14 cellular contexts compared by ENCODE assay signal in genomic region chr3:178393833-178394232, GRCh38.
DNase-seq lines count a peak whose midpoint lies in the region; ATAC-seq, FAIRE-seq and TF ChIP-seq lines count a peak whose summit lies in the region.
"Had no signal": no experiment of that assay in that cellular context is flagged by ENCODE, and none has a peak within 500 bp of the region (broad histone marks: within the 10 kb centered on the region; RNA-seq: fewer than 3 reads in every experiment).

No MANE protein-coding gene starts in this region.

- peak overlapping the region; percentile 24 for H3K4me2 ChIP-seq in astrocyte (ENCODE audit: low read length)

- no peak for TF ChIP-seq CTCF in astrocyte (IDR thresholded peaks at IDR 0.05; ENCODE audit: insufficient read depth, low read depth, low read length)
- no peak for TF ChIP-seq CTCF in foreskin keratinocyte (conservative IDR thresholded peaks at IDR 0.05)
- TF ChIP-seq CTCF in transverse colon (IDR thresholded peaks at IDR 0.05) = no peak

- H4K20me1 ChIP-seq in astrocyte (ENCODE audit: insufficient read depth, low read length) = no peaks in the 10 kb centered on the region

- H3K4me3 ChIP-seq in astrocyte (ENCODE audit: insufficient read depth, low read depth, low read length) = no peak overlapping the region
- no peak overlapping the region for H3K4me3 ChIP-seq in transverse colon
- H3K4me3 ChIP-seq: stomach had no signal

- no peaks in the 10 kb centered on the region for H3K27me3 ChIP-seq in astrocyte (ENCODE audit: insufficient read depth, low read length)
- H3K27me3 ChIP-seq in foreskin keratinocyte = no peaks in the 10 kb centered on the region
- no peaks in the 10 kb centered on the region for H3K27me3 ChIP-seq in transverse colon
- H3K27me3 ChIP-seq: stomach had no signal

- ATAC-seq in foreskin keratinocyte = peak; percentile 71
- ATAC-seq in GM18907 (IDR thresholded peaks at IDR 0.05; ENCODE audit: unreplicated experiment) = no peak

- H3K27ac ChIP-seq in astrocyte (ENCODE audit: low read depth, low read length) (peak overlapping the region; percentile 36), foreskin keratinocyte (no peak overlapping the region), transverse colon (peak overlapping the region in 3 of 4 donors; percentile 17 to 36 (median 34))
- H3K27ac ChIP-seq: stomach had no signal

- H3K4me1 Mint-ChIP-seq in astrocyte (ENCODE audit: low read depth, unreplicated experiment) = peaks cover 2% of the 10 kb centered on the region
- H3K4me1 Mint-ChIP-seq: CD8-positive, alpha-beta memory T cell; central memory CD8-positive, alpha-beta T cell had no signal

- H3K27me3 Mint-ChIP-seq in astrocyte (ENCODE audit: low read depth, unreplicated experiment) = no peaks in the 10 kb centered on the region

- no peak overlapping the region for H2AFZ ChIP-seq in astrocyte (ENCODE audit: low read depth, low read length)

- peak overlapping the region; percentile 15 for H3K27ac Mint-ChIP-seq in astrocyte (ENCODE audit: unreplicated experiment)
- H3K27ac Mint-ChIP-seq: activated T-helper 2 cell treated with anti-CD3 and anti-CD28 coated beads, Interferon-gamma antibody, Interleukin-2, Interleukin-4, amounts not matched to agents 10 μg/mL and 5 μg/mL and 100 μg/mL, durations not matched to agents 14 hours and 24 hours and 36 hours; CD8-positive, alpha-beta memory T cell had no signal

- H3K9me3 Mint-ChIP-seq in astrocyte (ENCODE audit: unreplicated experiment) = no peaks in the 10 kb centered on the region
- H3K9me3 Mint-ChIP-seq: activated T-helper 2 cell treated with anti-CD3 and anti-CD28 coated beads, Interferon-gamma antibody, Interleukin-2, Interleukin-4, amounts not matched to agents 10 μg/mL and 5 μg/mL and 100 μg/mL, durations not matched to agents 14 hours and 24 hours and 36 hours; CD8-positive, alpha-beta memory T cell; central memory CD8-positive, alpha-beta T cell had no signal

- no peak overlapping the region for H3K4me3 Mint-ChIP-seq in astrocyte (ENCODE audit: unreplicated experiment)
- H3K4me3 Mint-ChIP-seq: CD8-positive, alpha-beta memory T cell; central memory CD8-positive, alpha-beta T cell had no signal

- in situ Hi-C loops in transverse colon (cut with MboI; ENCODE audit: low pct_ligation_motif_present in 1 of 4, low pct_unique_long_range_greater_than_20kb in 1 of 4, low sequenced_read_pairs in 3 of 4) = no loop called here

- no peaks in the 10 kb centered on the region for H3K79me2 ChIP-seq in astrocyte (ENCODE audit: insufficient read depth, low read length)

- H3K36me3 Mint-ChIP-seq in astrocyte (ENCODE audit: low read depth, unreplicated experiment) = no peaks in the 10 kb centered on the region
- H3K36me3 Mint-ChIP-seq: CD8-positive, alpha-beta memory T cell had no signal

- H3K36me3 ChIP-seq in astrocyte (ENCODE audit: insufficient read depth, low read length) (no peaks in the 10 kb centered on the region), transverse colon (no peaks in the 10 kb centered on the region)
- H3K36me3 ChIP-seq: stomach had no signal

- peak; percentile 93 for DNase-seq in HCEC 1CT
- peak; percentile 73 for DNase-seq in astrocyte (ENCODE audit: low read depth)
- DNase-seq in foreskin keratinocyte = peak; percentile 46 to 74
- no peak for DNase-seq in transverse colon
- DNase-seq in NCI-H2227 (lab: John Stamatoyannopoulos, UW; ENCODE audit: unreplicated experiment) = no peak
- DNase-seq in SK-N-DZ (ENCODE audit: low spot score) = no peak
- DNase-seq: activated CD4-positive, alpha-beta T cell treated with anti-CD3 and anti-CD28 coated beads, Interleukin-2, amount 50 U/mL, for 48 hours; CD8-positive, alpha-beta memory T cell; foreskin melanocyte; Karpas-422; stomach had no signal

- no peak overlapping the region for H3K9ac ChIP-seq in astrocyte (ENCODE audit: low read length)

- no peaks in the 10 kb centered on the region for H3K9me3 ChIP-seq in astrocyte (ENCODE audit: insufficient read depth, low read depth, low read length)
- H3K9me3 ChIP-seq in transverse colon = no peaks in the 10 kb centered on the region

- TF ChIP-seq EP300 in transverse colon (IDR thresholded peaks at IDR 0.05; ENCODE audit: low read depth) = no peak

- H3K4me1 ChIP-seq in astrocyte (ENCODE audit: insufficient read depth, low read length) (peaks cover 3% of the 10 kb centered on the region), foreskin keratinocyte (peaks cover 9% of the 10 kb centered on the region), transverse colon (no peaks in the 10 kb centered on the region)

- TF ChIP-seq POLR2A in transverse colon (IDR thresholded peaks at IDR 0.05) = no peak

- FAIRE-seq in astrocyte (lab: Jason Lieb, UNC) = peak; percentile 29

- intact Hi-C loops in transverse colon (cut with DNase I; ENCODE audit: low total_unique reads) = no loop called here

Comparison
In these comparisons a context has a peak if more than half of its experiments do, and no peak if none do; other contexts are left out.
1. DNase-seq: peak in HCEC 1CT (single experiment), astrocyte (single experiment) and foreskin keratinocyte (2 of 2); none in transverse colon (single experiment), NCI-H2227 (single experiment) and SK-N-DZ (single experiment).